13 cellular contexts compared by ENCODE assay signal in genomic region chr2:226742346-226742745, GRCh38. TPM values are rescaled to one million over a fixed set of nuclear protein-coding genes. Genes with fewer than 3 reads are reported as not detected.
A peak's percentile ranks its signal among the peaks of the same experiment; 100 is the strongest.
DNase-seq lines count a peak whose midpoint lies in the region; ATAC-seq, FAIRE-seq and TF ChIP-seq lines count a peak whose summit lies in the region.
"Had no signal": no experiment of that assay in that cellular context is flagged by ENCODE, and none has a peak within 500 bp of the region (broad histone marks: within the 10 kb centered on the region; RNA-seq: fewer than 3 reads in every experiment).

No MANE protein-coding gene starts in this region.

- TF ChIP-seq CTCF in heart right ventricle (IDR thresholded peaks at IDR 0.05) (no peak), pancreas (IDR thresholded peaks at IDR 0.05) (no peak), vagina (IDR thresholded peaks at IDR 0.05) (no peak)

- no peaks in the 10 kb centered on the region for H3K36me3 Mint-ChIP-seq in activated naive CD4-positive, alpha-beta T cell treated with anti-CD3 and anti-CD28 coated beads, Interleukin-2, amount 10 ng/mL, durations not matched to agents 7 days and 5 days

- 20 to 39% methylated on average over 5 of the region's 5 CpGs for WGBS in heart right ventricle, 2 donors
- WGBS in pancreas, 2 donors: 45 to 64% methylated on average over 5 of the region's 5 CpGs

- H3K27me3 Mint-ChIP-seq in activated naive CD4-positive, alpha-beta T cell treated with anti-CD3 and anti-CD28 coated beads, Interleukin-2, amount 10 ng/mL, durations not matched to agents 7 days and 5 days: peaks cover 8% of the 10 kb centered on the region
- H3K27me3 Mint-ChIP-seq: activated naive CD4-positive, alpha-beta T cell treated with anti-CD3 and anti-CD28 coated beads, Interleukin-2, amount 50 U/mL, for 24 hours had no signal

- H3K4me3 ChIP-seq in heart right ventricle (no peak overlapping the region), pancreas (no peak overlapping the region), vagina (no peak overlapping the region)
- H3K4me3 ChIP-seq: A549, spleen had no signal

- FAIRE-seq in pancreas (lab: Jason Lieb, UNC): no peak
- FAIRE-seq: A549, endothelial cell of umbilical vein had no signal

- peaks cover 3% of the 10 kb centered on the region for H3K4me1 Mint-ChIP-seq in activated naive CD4-positive, alpha-beta T cell treated with anti-CD3 and anti-CD28 coated beads, Interleukin-2, amount 10 ng/mL, durations not matched to agents 7 days and 5 days

- H3K36me3 ChIP-seq in heart right ventricle: no peaks in the 10 kb centered on the region
- no peaks in the 10 kb centered on the region for H3K36me3 ChIP-seq in pancreas
- H3K36me3 ChIP-seq in vagina: no peaks in the 10 kb centered on the region
- H3K36me3 ChIP-seq: spleen had no signal

- no peaks in the 10 kb centered on the region for H3K9me3 Mint-ChIP-seq in activated naive CD4-positive, alpha-beta T cell treated with anti-CD3 and anti-CD28 coated beads, Interleukin-2, amount 10 ng/mL, durations not matched to agents 7 days and 5 days
- H3K9me3 Mint-ChIP-seq: activated naive CD4-positive, alpha-beta T cell treated with anti-CD3 and anti-CD28 coated beads, Interleukin-2, amount 50 U/mL, for 24 hours had no signal

- CTCF ChIA-PET in activated naive CD4-positive, alpha-beta T cell treated with anti-CD3 and anti-CD28 coated beads, Interleukin-2, amount 10 ng/mL, durations not matched to agents 7 days and 5 days (lab: Charles Lee): no interaction called here

- H3K27ac Mint-ChIP-seq in activated naive CD4-positive, alpha-beta T cell treated with anti-CD3 and anti-CD28 coated beads, Interleukin-2, amount 10 ng/mL, durations not matched to agents 7 days and 5 days: no peak overlapping the region
- H3K27ac Mint-ChIP-seq: activated naive CD4-positive, alpha-beta T cell treated with anti-CD3 and anti-CD28 coated beads, Interleukin-2, amount 50 U/mL, for 24 hours had no signal

- ATAC-seq in Right ventricle myocardium inferior: peak; percentile 92
- ATAC-seq in heart right ventricle: peak; percentile 82 to 93 (median 89)
- ATAC-seq in pancreas: peak; percentile 73 to 87 (median 81)
- ATAC-seq: A549, SK-N-SH treated with all-trans-retinoic acid at 6 μM for 48 hours had no signal

- peaks cover 7 to 71% (median 50%) of the 10 kb centered on the region in 9 donors for H3K4me1 ChIP-seq in heart right ventricle
- peaks cover 17 to 40% (median 27%) of the 10 kb centered on the region in 3 donors for H3K4me1 ChIP-seq in pancreas
- H3K4me1 ChIP-seq in vagina: peaks cover 55% of the 10 kb centered on the region

- no peak for TF ChIP-seq POLR2A in vagina (IDR thresholded peaks at IDR 0.05)

- no peaks in the 10 kb centered on the region for H3K27me3 ChIP-seq in heart right ventricle
- H3K27me3 ChIP-seq in pancreas: no peaks in the 10 kb centered on the region
- no peaks in the 10 kb centered on the region for H3K27me3 ChIP-seq in vagina

- H3K9me3 ChIP-seq in heart right ventricle: no peaks in the 10 kb centered on the region
- H3K9me3 ChIP-seq in pancreas: no peaks in the 10 kb centered on the region
- no peaks in the 10 kb centered on the region for H3K9me3 ChIP-seq in vagina
- H3K9me3 ChIP-seq: A549, spleen had no signal

- DNase-seq in Right ventricle myocardium inferior (ENCODE audit: missing footprints) (peak; percentile 64), cardiac septum (ENCODE audit: low spot score) (no peak), heart right ventricle (peak; percentile 23 to 70), pancreas (peak in 3 of 6 donors; percentile 40 to 43 (median 42)), vagina (ENCODE audit: extremely low spot score in 2 of 2) (no peak), NCI-H187 (lab: John Stamatoyannopoulos, UW) (no peak), posterior vena cava (ENCODE audit: low spot score) (no peak)
- no peak for DNase-seq in activated naive CD4-positive, alpha-beta T cell treated with anti-CD3 and anti-CD28 coated beads, Interleukin-2, amount 10 ng/mL, durations not matched to agents 7 days and 5 days
- DNase-seq: spleen had no signal

- H3K4me3 Mint-ChIP-seq in activated naive CD4-positive, alpha-beta T cell treated with anti-CD3 and anti-CD28 coated beads, Interleukin-2, amount 10 ng/mL, durations not matched to agents 7 days and 5 days: no peak overlapping the region
- H3K4me3 Mint-ChIP-seq: activated naive CD4-positive, alpha-beta T cell treated with anti-CD3 and anti-CD28 coated beads, Interleukin-2, amount 50 U/mL, for 24 hours had no signal

- peak overlapping the region in 9 of 10 donors; percentile 43 to 78 (median 67) for H3K27ac ChIP-seq in heart right ventricle
- H3K27ac ChIP-seq in pancreas: peak overlapping the region in 1 of 4 donors; percentile 40
- H3K27ac ChIP-seq in vagina: peak overlapping the region; percentile 37
- H3K27ac ChIP-seq: A549 had no signal

- intact Hi-C loops in Right ventricle myocardium inferior (cut with DNase I) (loop anchor here (2.0 kb wide), 1 partner anchor 48 kb away; no protein-coding TSS in a partner anchor), cardiac septum (cut with DNase I) (loop anchor here (5.0 kb wide), 1 partner anchor 50 kb away; no protein-coding TSS in a partner anchor), heart right ventricle (cut with DNase I) (loop anchor here in 2 of 10 donors (5.0 to 10.0 kb wide), 2 partner anchors 50 to 52 kb away; partner anchors contain the start of gene IRS1 (in 1 of the 2)), pancreas (cut with DNase I) (no loop called here), vagina (cut with DNase I) (loop anchor here (10.0 kb wide), 1 partner anchor 52 kb away; the partner anchor contains the start of gene IRS1), posterior vena cava (cut with DNase I) (loop anchor here in 1 of 2 donors (10.0 kb wide), 1 partner anchor 52 kb away; the partner anchor contains the start of gene IRS1)

RNA-seq across cellular contexts. Expression of gene IRS1, which starts 57.3 kb away (rescaled TPM):
- total RNA-seq in Right ventricle myocardium inferior (15.9 TPM), cardiac septum (14.0 TPM), heart right ventricle (10 to 100 TPM; 12.7 to 20.2 (median 15.1) TPM), pancreas (10 to 100 TPM in 1 of 6 donors, 1 to 10 TPM in 5; 4.4 to 12.7 (median 5.9) TPM), vagina (16.9 TPM), posterior vena cava (10 to 100 TPM; 10.8 to 12.4 TPM)
- polyA plus RNA-seq in heart right ventricle (1 to 10 TPM; 2.2 to 5.6 TPM), pancreas (1 to 10 TPM; 3.2 to 4.0 TPM)

Comparison
In these comparisons a context has a peak if more than half of its experiments do, and no peak if none do; other contexts are left out.
1. DNase-seq: peak in Right ventricle myocardium inferior (single experiment) and heart right ventricle (2 of 2); none in cardiac septum (single experiment), vagina (0 of 2), NCI-H187 (0 of 2), activated naive CD4-positive, alpha-beta T cell treated with anti-CD3 and anti-CD28 coated beads, Interleukin-2, amount 10 ng/mL, durations not matched to agents 7 days and 5 days (single experiment) and posterior vena cava (single experiment).
2. intact Hi-C loops: an anchor here in Right ventricle myocardium inferior (2.0 kb wide), cardiac septum (5.0 kb wide) and vagina (10.0 kb wide); none called in pancreas.
3. Peak in every context shown above with its lines, with median percentiles within 50 percentile points of each other: ATAC-seq.